Comparison of ENCODE assay signal across 1 cellular context in genomic region chr9:79617395-79617794, GRCh38.
TF ChIP-seq lines count a peak whose summit lies in the region.

No MANE protein-coding gene starts in this region.

TF ChIP-seq in IMR-90, 13 proteins besides CTCF, POLR2A, EP300 and RAD21 (continued from another document):
- TF ChIP-seq NFE2L2 (IDR thresholded peaks at IDR 0.05; ENCODE audit: low read depth, low read length) = no peak
